Comparison of ENCODE assay signal across 22 cellular contexts in genomic region chr3:127979473-127979872, GRCh38.
"Had no signal": no experiment of that assay in that cellular context is flagged by ENCODE, and none has a peak within 500 bp of the region (broad histone marks: within the 10 kb centered on the region; RNA-seq: fewer than 3 reads in every experiment).

No MANE protein-coding gene starts in this region.

- DNase-seq: colonic mucosa; cortex of kidney; dermis blood vessel endothelial cell; dorsolateral prefrontal cortex; effector CD4-positive, alpha-beta T cell; effector CD8-positive, alpha-beta T cell; effector memory CD4-positive, alpha-beta T cell; effector memory CD8-positive, alpha-beta T cell; endodermal cell; erythroblast; esophagus squamous epithelium; foreskin fibroblast; foreskin keratinocyte; foreskin melanocyte; gastrocnemius medialis; glutamatergic neuron; head of caudate nucleus; heart left ventricle; heart right ventricle had no signal

- ATAC-seq: effector memory CD8-positive, alpha-beta T cell; esophagus mucosa; foreskin keratinocyte; gastrocnemius medialis; gastroesophageal sphincter had no signal

- H3K27ac Mint-ChIP-seq: dendritic cell treated with granulocyte-macrophage colony-stimulating factor and Interleukin-4, amounts not matched to agents 40 ng/mL and 50 ng/mL, for 4 days; effector memory CD8-positive, alpha-beta T cell; endodermal cell had no signal

- H3K9me3 Mint-ChIP-seq: dendritic cell treated with granulocyte-macrophage colony-stimulating factor and Interleukin-4, amounts not matched to agents 40 ng/mL and 50 ng/mL, for 4 days; effector memory CD8-positive, alpha-beta T cell had no signal

- H3K4me3 Mint-ChIP-seq: dendritic cell treated with granulocyte-macrophage colony-stimulating factor and Interleukin-4, amounts not matched to agents 40 ng/mL and 50 ng/mL, for 4 days; effector memory CD8-positive, alpha-beta T cell; endodermal cell had no signal

- H3K4me1 Mint-ChIP-seq: endodermal cell had no signal
